3 cellular contexts compared by ENCODE assay signal in genomic region chr1:234969630-234970370, GRCh38.
TF ChIP-seq lines count a peak whose summit lies in the region.

No MANE protein-coding gene starts in this region.

TF ChIP-seq in liver, 16 proteins besides CTCF, POLR2A, EP300 and RAD21 (continued from another document):
- TF ChIP-seq, protein P1, sequence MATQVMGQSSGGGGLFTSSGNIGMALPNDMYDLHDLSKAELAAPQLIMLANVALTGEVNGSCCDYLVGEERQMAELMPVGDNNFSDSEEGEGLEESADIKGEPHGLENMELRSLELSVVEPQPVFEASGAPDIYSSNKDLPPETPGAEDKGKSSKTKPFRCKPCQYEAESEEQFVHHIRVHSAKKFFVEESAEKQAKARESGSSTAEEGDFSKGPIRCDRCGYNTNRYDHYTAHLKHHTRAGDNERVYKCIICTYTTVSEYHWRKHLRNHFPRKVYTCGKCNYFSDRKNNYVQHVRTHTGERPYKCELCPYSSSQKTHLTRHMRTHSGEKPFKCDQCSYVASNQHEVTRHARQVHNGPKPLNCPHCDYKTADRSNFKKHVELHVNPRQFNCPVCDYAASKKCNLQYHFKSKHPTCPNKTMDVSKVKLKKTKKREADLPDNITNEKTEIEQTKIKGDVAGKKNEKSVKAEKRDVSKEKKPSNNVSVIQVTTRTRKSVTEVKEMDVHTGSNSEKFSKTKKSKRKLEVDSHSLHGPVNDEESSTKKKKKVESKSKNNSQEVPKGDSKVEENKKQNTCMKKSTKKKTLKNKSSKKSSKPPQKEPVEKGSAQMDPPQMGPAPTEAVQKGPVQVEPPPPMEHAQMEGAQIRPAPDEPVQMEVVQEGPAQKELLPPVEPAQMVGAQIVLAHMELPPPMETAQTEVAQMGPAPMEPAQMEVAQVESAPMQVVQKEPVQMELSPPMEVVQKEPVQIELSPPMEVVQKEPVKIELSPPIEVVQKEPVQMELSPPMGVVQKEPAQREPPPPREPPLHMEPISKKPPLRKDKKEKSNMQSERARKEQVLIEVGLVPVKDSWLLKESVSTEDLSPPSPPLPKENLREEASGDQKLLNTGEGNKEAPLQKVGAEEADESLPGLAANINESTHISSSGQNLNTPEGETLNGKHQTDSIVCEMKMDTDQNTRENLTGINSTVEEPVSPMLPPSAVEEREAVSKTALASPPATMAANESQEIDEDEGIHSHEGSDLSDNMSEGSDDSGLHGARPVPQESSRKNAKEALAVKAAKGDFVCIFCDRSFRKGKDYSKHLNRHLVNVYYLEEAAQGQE (IDR thresholded peaks at IDR 0.05): peak; percentile 77
- TF ChIP-seq ZBTB33 (IDR thresholded peaks at IDR 0.05): peak; percentile 59
- peak; percentile 77 for TF ChIP-seq SP1 (IDR thresholded peaks at IDR 0.05)
- peak; percentile 81 to 91 for TF ChIP-seq RXRA (IDR thresholded peaks at IDR 0.05)
- TF ChIP-seq HNF4A (conservative IDR thresholded peaks at IDR 0.05): peak; percentile 63 to 71
- peak; percentile 74 for TF ChIP-seq YY1 (IDR thresholded peaks at IDR 0.05)
- no peak for TF ChIP-seq ATF3 (IDR thresholded peaks at IDR 0.05)
- peak; percentile 92 for TF ChIP-seq TAF1 (conservative IDR thresholded peaks at IDR 0.05)

TF ChIP-seq in HepG2, 621 proteins besides CTCF, POLR2A, EP300 and RAD21 (continued from another document and continues in another):
- TF ChIP-seq, protein P1 (IDR thresholded peaks at IDR 0.05; ENCODE audit: borderline replicate concordance in 1 of 2, low read depth in 1 of 2, low read length in 2 of 2): no peak
- TF ChIP-seq, protein P2, sequence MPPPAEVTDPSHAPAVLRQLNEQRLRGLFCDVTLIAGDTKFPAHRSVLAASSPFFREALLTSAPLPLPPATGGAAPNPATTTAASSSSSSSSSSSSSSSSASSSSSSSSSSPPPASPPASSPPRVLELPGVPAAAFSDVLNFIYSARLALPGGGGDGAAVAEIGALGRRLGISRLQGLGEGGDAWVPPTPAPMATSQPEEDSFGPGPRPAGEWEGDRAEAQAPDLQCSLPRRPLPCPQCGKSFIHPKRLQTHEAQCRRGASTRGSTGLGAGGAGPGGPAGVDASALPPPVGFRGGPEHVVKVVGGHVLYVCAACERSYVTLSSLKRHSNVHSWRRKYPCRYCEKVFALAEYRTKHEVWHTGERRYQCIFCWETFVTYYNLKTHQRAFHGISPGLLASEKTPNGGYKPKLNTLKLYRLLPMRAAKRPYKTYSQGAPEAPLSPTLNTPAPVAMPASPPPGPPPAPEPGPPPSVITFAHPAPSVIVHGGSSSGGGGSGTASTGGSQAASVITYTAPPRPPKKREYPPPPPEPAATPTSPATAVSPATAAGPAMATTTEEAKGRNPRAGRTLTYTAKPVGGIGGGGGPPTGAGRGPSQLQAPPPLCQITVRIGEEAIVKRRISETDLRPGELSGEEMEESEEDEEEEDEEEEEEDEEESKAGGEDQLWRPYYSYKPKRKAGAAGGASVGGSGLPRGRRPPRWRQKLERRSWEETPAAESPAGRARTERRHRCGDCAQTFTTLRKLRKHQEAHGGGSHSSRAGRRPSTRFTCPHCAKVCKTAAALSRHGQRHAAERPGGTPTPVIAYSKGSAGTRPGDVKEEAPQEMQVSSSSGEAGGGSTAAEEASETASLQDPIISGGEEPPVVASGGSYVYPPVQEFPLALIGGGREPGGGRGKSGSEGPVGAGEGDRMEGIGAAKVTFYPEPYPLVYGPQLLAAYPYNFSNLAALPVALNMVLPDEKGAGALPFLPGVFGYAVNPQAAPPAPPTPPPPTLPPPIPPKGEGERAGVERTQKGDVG (CRISPR knock-in tag; IDR thresholded peaks at IDR 0.05; ENCODE audit: borderline replicate concordance): no peak
- TF ChIP-seq, protein P3, sequence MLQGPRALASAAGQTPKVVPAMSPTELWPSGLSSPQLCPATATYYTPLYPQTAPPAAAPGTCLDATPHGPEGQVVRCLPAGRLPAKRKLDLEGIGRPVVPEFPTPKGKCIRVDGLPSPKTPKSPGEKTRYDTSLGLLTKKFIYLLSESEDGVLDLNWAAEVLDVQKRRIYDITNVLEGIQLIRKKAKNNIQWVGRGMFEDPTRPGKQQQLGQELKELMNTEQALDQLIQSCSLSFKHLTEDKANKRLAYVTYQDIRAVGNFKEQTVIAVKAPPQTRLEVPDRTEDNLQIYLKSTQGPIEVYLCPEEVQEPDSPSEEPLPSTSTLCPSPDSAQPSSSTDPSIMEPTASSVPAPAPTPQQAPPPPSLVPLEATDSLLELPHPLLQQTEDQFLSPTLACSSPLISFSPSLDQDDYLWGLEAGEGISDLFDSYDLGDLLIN (CRISPR knock-in tag; IDR thresholded peaks at IDR 0.05; ENCODE audit: borderline replicate concordance): no peak
- TF ChIP-seq ZNF704 (CRISPR knock-in tag; IDR thresholded peaks at IDR 0.05; ENCODE audit: borderline replicate concordance): no peak
- no peak for TF ChIP-seq SOX5 (CRISPR knock-in tag; IDR thresholded peaks at IDR 0.05; ENCODE audit: borderline replicate concordance)

TF ChIP-seq in SK-N-SH, 30 proteins besides CTCF, POLR2A, EP300 and RAD21 (continued from another document):
- TF ChIP-seq ZBTB33 (IDR thresholded peaks at IDR 0.05; ENCODE audit: borderline replicate concordance, low read depth) (no peak), USF1 (IDR thresholded peaks at IDR 0.05; ENCODE audit: borderline replicate concordance, low read depth) (peak; percentile 89), MXI1 (IDR thresholded peaks at IDR 0.05; ENCODE audit: low read depth, low read length) (peak; percentile 51; the same call in 1 of the 2 replicates)
TF ChIP-seq in SK-N-SH: peak in this region for 4.
